Comparison of ENCODE assay signal across 17 cellular contexts in genomic region chr2:163852616-163853015, GRCh38.
"Had no signal": no experiment of that assay in that cellular context is flagged by ENCODE, and none has a peak within 500 bp of the region (broad histone marks: within the 10 kb centered on the region; RNA-seq: fewer than 3 reads in every experiment).

No MANE protein-coding gene starts in this region.

- H3K4me3 ChIP-seq: adrenal gland, body of pancreas, heart left ventricle, left ventricle myocardium inferior, neural progenitor cell, ovary, thoracic aorta had no signal

- H3K27ac ChIP-seq: adrenal gland, body of pancreas, heart left ventricle, left ventricle myocardium inferior, neural progenitor cell, ovary, thoracic aorta had no signal

- ATAC-seq: body of pancreas; heart left ventricle; stimulated activated naive CD8-positive, alpha-beta T cell treated with anti-CD3 and anti-CD28 coated beads, Interleukin-15, amount 100 ng/mL, for 72 hours; WTC11 had no signal

- H3K27me3 ChIP-seq: adrenal gland, body of pancreas, heart left ventricle, neural progenitor cell, ovary had no signal

- H3K36me3 ChIP-seq: adrenal gland, heart left ventricle, left ventricle myocardium inferior, neural progenitor cell, ovary, thoracic aorta had no signal

- DNase-seq: activated CD4-positive, alpha-beta T cell treated with anti-CD3 and anti-CD28 coated beads, Interleukin-2, amount 10 ng/mL, durations not matched to agents 24 days and 14 days; activated naive CD4-positive, alpha-beta T cell treated with anti-CD3 and anti-CD28 coated beads for 36 hours; adrenal gland; body of pancreas; cerebellar nuclear complex; foreskin melanocyte; heart left ventricle; islet precursor cell; left ventricle myocardium inferior; ovary; stimulated activated CD4-positive, alpha-beta T cell treated with anti-CD3 and anti-CD28 coated beads, Interleukin-15, amount 100 ng/mL, for 24 hours; stimulated activated CD4-positive, alpha-beta T cell treated with anti-CD3 and anti-CD28 coated beads, Interleukin-4, amount 100 ng/mL, for 24 hours; stimulated activated naive CD8-positive, alpha-beta T cell treated with anti-CD3 and anti-CD28 coated beads, Interleukin-15, amount 100 ng/mL, for 72 hours; T-helper 1 cell had no signal

- H3K9me3 ChIP-seq: body of pancreas, heart left ventricle, left ventricle myocardium inferior, ovary, thoracic aorta had no signal

- H3K4me1 ChIP-seq: adrenal gland, body of pancreas, neural progenitor cell had no signal
